ENCODE assay signal across 18 cellular contexts in the genomic region with DNA sequence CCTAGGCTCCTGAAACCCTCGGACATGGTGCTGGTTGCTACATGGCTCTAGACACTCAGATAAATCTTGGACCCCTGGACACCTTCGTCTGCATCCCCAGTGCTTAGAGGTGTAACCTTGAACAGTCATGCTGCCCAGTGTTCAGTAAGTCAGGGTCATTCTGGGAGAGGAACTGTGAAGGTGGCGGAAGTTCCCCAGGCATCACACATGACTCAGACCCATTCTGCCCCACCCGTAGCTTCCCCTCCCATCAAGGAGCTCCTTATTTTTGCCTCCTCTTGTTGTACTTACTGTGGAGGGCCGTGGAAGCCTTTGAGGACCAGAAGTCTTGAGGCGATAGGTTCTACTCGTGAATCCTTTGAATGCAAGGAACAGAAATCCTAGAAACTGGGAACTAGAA. TPM values are rescaled to one million over a fixed set of nuclear protein-coding genes. Genes with fewer than 3 reads are reported as not detected.
A peak's percentile ranks its signal among the peaks of the same experiment; 100 is the strongest.
DNase-seq lines count a peak whose midpoint lies in the region; ATAC-seq, FAIRE-seq and TF ChIP-seq lines count a peak whose summit lies in the region.
"Had no signal": no experiment of that assay in that cellular context is flagged by ENCODE, and none has a peak within 500 bp of the region (broad histone marks: within the 10 kb centered on the region; RNA-seq: fewer than 3 reads in every experiment).

No MANE protein-coding gene starts in this region.

- no peak overlapping the region for H2AFZ ChIP-seq in GM12878 (ENCODE audit: control insufficient read depth, low read depth, low read length)

- no peak overlapping the region for H3K4me3 Mint-ChIP-seq in stimulated activated effector memory CD8-positive, alpha-beta T cell treated with anti-CD3 and anti-CD28 coated beads, Interleukin-12 subunit alpha, Interleukin-12 subunit beta, amount 100 ng/mL, for 72 hours
- H3K4me3 Mint-ChIP-seq: activated CD4-positive, alpha-beta T cell treated with anti-CD3 and anti-CD28 coated beads for 36 hours; central memory CD8-positive, alpha-beta T cell; naive thymus-derived CD8-positive, alpha-beta T cell had no signal

- TF ChIP-seq RAD21 in GM12878 (IDR thresholded peaks at IDR 0.05; ENCODE audit: insufficient read depth, low read depth, low read length): no peak

- CTCF ChIA-PET in GM12878 (lab: Yijun Ruan, JAX): interaction anchor here (0.7 to 2.4 kb wide), 3 partner anchors 10 to 18 kb away, joined by 3 to 6 read pairs (median 5); no protein-coding TSS in a partner anchor

- ATAC-seq in GM18873 (IDR thresholded peaks at IDR 0.05; ENCODE audit: low FRiP score, unreplicated experiment): peak; percentile 69
- peak; percentile 84 for ATAC-seq in HG02870 (IDR thresholded peaks at IDR 0.05; ENCODE audit: unreplicated experiment)
- ATAC-seq in GM12878: peak; percentile 89
- ATAC-seq in stimulated activated effector memory CD8-positive, alpha-beta T cell treated with anti-CD3 and anti-CD28 coated beads, Interleukin-12 subunit alpha, Interleukin-12 subunit beta, amount 100 ng/mL, for 72 hours: peak; percentile 29
- ATAC-seq: activated CD4-positive, alpha-beta T cell treated with anti-CD3 and anti-CD28 coated beads for 36 hours; heart left ventricle; lower lobe of right lung; naive thymus-derived CD8-positive, alpha-beta T cell had no signal

- H3K9ac ChIP-seq in GM12878 (ENCODE audit: control insufficient read depth, insufficient read depth, low read length): no peak overlapping the region

- H3K79me2 ChIP-seq in GM12878 (ENCODE audit: control insufficient read depth, insufficient read depth, low read length): no peaks in the 10 kb centered on the region

- H3K4me2 ChIP-seq in GM12878 (ENCODE audit: control insufficient read depth, insufficient read depth): no peak overlapping the region

- no peaks in the 10 kb centered on the region for H4K20me1 ChIP-seq in GM12878 (ENCODE audit: control insufficient read depth, insufficient read depth)

- no peaks in the 10 kb centered on the region for H3K9me3 Mint-ChIP-seq in stimulated activated effector memory CD8-positive, alpha-beta T cell treated with anti-CD3 and anti-CD28 coated beads, Interleukin-12 subunit alpha, Interleukin-12 subunit beta, amount 100 ng/mL, for 72 hours
- H3K9me3 Mint-ChIP-seq: central memory CD8-positive, alpha-beta T cell; naive thymus-derived CD8-positive, alpha-beta T cell had no signal

- SMC1A ChIA-PET in GM12878 (lab: Charles Lee; ENCODE audit: uncharacterized antibody, unreplicated experiment): interaction anchor here (1.4 to 3.3 kb wide), 7 partner anchors 10 to 94 kb away, joined by 3 to 11 read pairs (median 6); a partner anchor contains a TSS

- WGBS in GM12878 (ENCODE audit: insufficient coverage, insufficient replicate concordance, low lambda C conversion rate, missing lambda C conversion rate): 42% methylated on average over 7 of the region's 7 CpGs

- intact Hi-C loops in GM12878 (cut with micrococcal nuclease; ENCODE audit: unreplicated experiment): no loop called here

- peaks cover 4% of the 10 kb centered on the region for H3K4me1 ChIP-seq in GM12878 (ENCODE audit: control insufficient read depth, insufficient read depth, low read length)
- H3K4me1 ChIP-seq: heart left ventricle, lower lobe of right lung had no signal

- RAD21 ChIA-PET in GM12878 (lab: Charles Lee; ENCODE audit: unreplicated experiment): interaction anchor here (0.8 to 3.0 kb wide), 4 partner anchors 21 to 121 kb away, joined by 3 to 10 read pairs (median 4); no protein-coding TSS in a partner anchor

- H3K36me3 ChIP-seq in GM12878 (ENCODE audit: control insufficient read depth in 2 of 2, insufficient read depth in 2 of 2, low read length in 1 of 2): no peaks in the 10 kb centered on the region
- H3K36me3 ChIP-seq: heart left ventricle, lower lobe of right lung had no signal

- H3K4me3 ChIP-seq in GM12878: no peak overlapping the region
- H3K4me3 ChIP-seq: heart left ventricle, lower lobe of right lung had no signal

- no peaks in the 10 kb centered on the region; the same call in 2 of the 3 replicates for H3K9me3 ChIP-seq in GM12878 (replicated peaks; ENCODE audit: control insufficient read depth, insufficient read depth, low read length)
- H3K9me3 ChIP-seq: heart left ventricle, lower lobe of right lung had no signal

- TF ChIP-seq POLR2A in GM12878 (IDR thresholded peaks at IDR 0.05; ENCODE audit: low read depth, low read length): no peak

- peaks cover 0 to 8% of the 10 kb centered on the region in 2 experiments; a peak in 3 of 4 replicates for H3K27me3 ChIP-seq in GM12878 (replicated peaks in 1 of 2; ENCODE audit: control insufficient read depth in 2 of 2, insufficient read depth in 2 of 2, low read length in 1 of 2)
- H3K27me3 ChIP-seq: heart left ventricle had no signal

- POLR2A ChIA-PET in GM12878 (lab: Charles Lee): interaction anchor here (0.7 to 1.4 kb wide), 4 partner anchors 10 to 121 kb away, joined by 3 to 5 read pairs (median 3); no protein-coding TSS in a partner anchor

- no peak for TF ChIP-seq CTCF in GM12878 (IDR thresholded peaks at IDR 0.05 in 2 of 3, conservative IDR thresholded peaks at IDR 0.05 in 1 of 3; ENCODE audit: control insufficient read depth in 2 of 3, extremely low read depth in 1 of 3, insufficient read depth in 1 of 3, low read depth in 3 of 3, low read length in 3 of 3)

- BruUV-seq in GM12878 (replicated peaks; lab: Mats Ljungman, UMichigan): no TSS peak

- no peaks in the 10 kb centered on the region for H3K4me1 Mint-ChIP-seq in stimulated activated effector memory CD8-positive, alpha-beta T cell treated with anti-CD3 and anti-CD28 coated beads, Interleukin-12 subunit alpha, Interleukin-12 subunit beta, amount 100 ng/mL, for 72 hours
- H3K4me1 Mint-ChIP-seq: activated CD4-positive, alpha-beta T cell treated with anti-CD3 and anti-CD28 coated beads for 36 hours; central memory CD8-positive, alpha-beta T cell; naive thymus-derived CD8-positive, alpha-beta T cell had no signal

- TF ChIP-seq EP300 in GM12878 (IDR thresholded peaks at IDR 0.05; ENCODE audit: borderline replicate concordance in 1 of 2, control insufficient read depth in 1 of 2, low read depth in 2 of 2, low read length in 2 of 2): no peak

- in situ Hi-C loops in GM12878 (cut with MboI): no loop called here

- FAIRE-seq in GM12878 (lab: Jason Lieb, UNC): no peak
- FAIRE-seq: H54 had no signal

- no peak overlapping the region for H3K27ac ChIP-seq in GM12878 (ENCODE audit: control insufficient read depth, insufficient read depth)
- H3K27ac ChIP-seq: heart left ventricle, lower lobe of right lung had no signal

- no peak for DNase-seq in GM12878 (ENCODE audit: low read depth, low spot score)
- DNase-seq in stimulated activated effector memory CD8-positive, alpha-beta T cell treated with anti-CD3 and anti-CD28 coated beads, Interleukin-12 subunit alpha, Interleukin-12 subunit beta, amount 100 ng/mL, for 72 hours (ENCODE audit: low spot score in 2 of 2): no peak
- DNase-seq in DMS79 (lab: John Stamatoyannopoulos, UW): no peak
- no peak for DNase-seq in NCI-H774 (lab: John Stamatoyannopoulos, UW)
- DNase-seq in activated CD8-positive, alpha-beta memory T cell treated with anti-CD3 and anti-CD28 coated beads, Interleukin-2, amount 50 U/mL, for 4 hours: no peak
- DNase-seq: activated CD4-positive, alpha-beta T cell treated with anti-CD3 and anti-CD28 coated beads for 36 hours; activated effector memory CD4-positive, alpha-beta T cell treated with anti-CD3 and anti-CD28 coated beads, Interleukin-2, amount 50 U/mL, for 16 hours; effector CD8-positive, alpha-beta T cell; heart left ventricle; lower lobe of right lung; naive thymus-derived CD8-positive, alpha-beta T cell; NCI-H1436 treated with DMSO at 0.1 percent for 48 hours; posterior cingulate gyrus; stimulated activated CD4-positive, alpha-beta T cell treated with anti-CD3 and anti-CD28 coated beads, Interleukin-2, amount 100 ng/mL, for 48 hours had no signal

- no peak overlapping the region for H3K27ac Mint-ChIP-seq in stimulated activated effector memory CD8-positive, alpha-beta T cell treated with anti-CD3 and anti-CD28 coated beads, Interleukin-12 subunit alpha, Interleukin-12 subunit beta, amount 100 ng/mL, for 72 hours
- H3K27ac Mint-ChIP-seq: activated CD4-positive, alpha-beta T cell treated with anti-CD3 and anti-CD28 coated beads for 36 hours; naive thymus-derived CD8-positive, alpha-beta T cell had no signal

- no peaks in the 10 kb centered on the region for H3K36me3 Mint-ChIP-seq in stimulated activated effector memory CD8-positive, alpha-beta T cell treated with anti-CD3 and anti-CD28 coated beads, Interleukin-12 subunit alpha, Interleukin-12 subunit beta, amount 100 ng/mL, for 72 hours
- H3K36me3 Mint-ChIP-seq: naive thymus-derived CD8-positive, alpha-beta T cell had no signal

RNA-seq across cellular contexts. Expression of a gene that starts 18.1 kb away (rescaled TPM):
- not detected in 2 replicates for total RNA-seq in GM12878 (2013; cell fraction: nucleolus; rRNA removed)
- total RNA-seq in GM12878 (2014; rRNA removed) (0.05 TPM in 1 of 2 replicates, not detected in the other), GM12878 (2014; rRNA removed; fragmentation: Illumina TruSeq; extraction: Trizol) (0.04 TPM in 1 of 2 replicates, not detected in the other), GM12878 (2021) (0.05 TPM in 1 of 2 replicates, not detected in the other)
- 0.18 TPM for polyA plus RNA-seq in GM12878 (2011; ENCODE audit: low read depth)
- polyA plus RNA-seq in GM12878 (2011; rRNA removed) (0.27 and 0.41 TPM in 2 replicates), GM12878 (2014; fragmentation: Illumina TruSeq; extraction: Trizol) (0.04 TPM in 1 of 2 replicates, not detected in the other), GM12878 (2014; fragmentation: Nextera tagmentation; extraction: Ambion mirVana) (under 1 TPM in 1 of 2 experiments, not detected in 1; 0.35 TPM), GM12878 (2014; rRNA removed) (not detected in 2 replicates), GM12878 (2016; fragmentation: Nextera tagmentation; extraction: Ambion mirVana) (under 1 TPM in 1 of 2 experiments, not detected in 1; 0.28 TPM)
- 0.23 and 0.34 TPM in 2 replicates for polyA plus RNA-seq in GM12878 (2011; cell fraction: cytosol; rRNA removed)
- 0.03 and 0.04 TPM in 2 replicates for polyA plus RNA-seq in GM12878 (2011; cell fraction: nucleus; rRNA removed)
- 0.13 and 0.39 TPM in 2 replicates for polyA plus RNA-seq in GM12878 (2012)
- 0.72 TPM in 1 of 2 replicates, not detected in the other for polyA minus RNA-seq in GM12878 (2011; rRNA and poly(A)+ RNA removed)
- not detected in 2 replicates for polyA minus RNA-seq in GM12878 (2011; cell fraction: cytosol; rRNA and poly(A)+ RNA removed)
- polyA minus RNA-seq in GM12878 (2011; cell fraction: nucleus; rRNA and poly(A)+ RNA removed): 0.24 TPM in 1 of 2 replicates, not detected in the other
- total RNA-seq: activated CD4-positive, alpha-beta T cell treated with anti-CD3 and anti-CD28 coated beads for 36 hours had no signal
- polyA plus RNA-seq: naive thymus-derived CD8-positive, alpha-beta T cell had no signal

RNA-seq across cellular contexts. Expression of a gene that starts 52.5 kb away (rescaled TPM):
- total RNA-seq in GM12878 (2013; cell fraction: nucleolus; rRNA removed): 0.15 TPM in 2 replicates
- total RNA-seq in GM12878 (2014; rRNA removed) (not detected in 2 replicates), GM12878 (2014; rRNA removed; fragmentation: Illumina TruSeq; extraction: Trizol) (0.04 and 0.14 TPM in 2 replicates), GM12878 (2021) (0.13 and 0.45 TPM in 2 replicates)
- 0.17 TPM for polyA plus RNA-seq in GM12878 (2011; ENCODE audit: low read depth)
- polyA plus RNA-seq in GM12878 (2011; rRNA removed) (0.84 and 1.5 TPM in 2 replicates), GM12878 (2014; fragmentation: Illumina TruSeq; extraction: Trizol) (0.07 TPM in 1 of 2 replicates, not detected in the other), GM12878 (2014; fragmentation: Nextera tagmentation; extraction: Ambion mirVana) (under 1 TPM; 0.02 to 0.04 TPM), GM12878 (2014; rRNA removed) (0.08 and 0.23 TPM in 2 replicates), GM12878 (2016; fragmentation: Nextera tagmentation; extraction: Ambion mirVana) (not detected)
- 0.48 and 1.2 TPM in 2 replicates for polyA plus RNA-seq in GM12878 (2011; cell fraction: cytosol; rRNA removed)
- polyA plus RNA-seq in GM12878 (2011; cell fraction: nucleus; rRNA removed): 0.89 and 1.9 TPM in 2 replicates
- polyA plus RNA-seq in GM12878 (2012): 0.74 and 1.8 TPM in 2 replicates
- polyA minus RNA-seq in GM12878 (2011; rRNA and poly(A)+ RNA removed): 0.41 and 1.2 TPM in 2 replicates
- 0.21 and 0.53 TPM in 2 replicates for polyA minus RNA-seq in GM12878 (2011; cell fraction: cytosol; rRNA and poly(A)+ RNA removed)
- polyA minus RNA-seq in GM12878 (2011; cell fraction: nucleus; rRNA and poly(A)+ RNA removed): 0.36 and 2.1 TPM in 2 replicates
- total RNA-seq: activated CD4-positive, alpha-beta T cell treated with anti-CD3 and anti-CD28 coated beads for 36 hours had no signal

Comparison
In these comparisons a context has a peak if more than half of its experiments do, and no peak if none do; other contexts are left out.
1. ATAC-seq: peak in every context shown above with its lines; median percentile 89 in GM12878; 84 in HG02870; 69 in GM18873; 29 in stimulated activated effector memory CD8-positive, alpha-beta T cell treated with anti-CD3 and anti-CD28 coated beads, Interleukin-12 subunit alpha, Interleukin-12 subunit beta, amount 100 ng/mL, for 72 hours.